13 cellular contexts compared by ENCODE assay signal in the genomic region with DNA sequence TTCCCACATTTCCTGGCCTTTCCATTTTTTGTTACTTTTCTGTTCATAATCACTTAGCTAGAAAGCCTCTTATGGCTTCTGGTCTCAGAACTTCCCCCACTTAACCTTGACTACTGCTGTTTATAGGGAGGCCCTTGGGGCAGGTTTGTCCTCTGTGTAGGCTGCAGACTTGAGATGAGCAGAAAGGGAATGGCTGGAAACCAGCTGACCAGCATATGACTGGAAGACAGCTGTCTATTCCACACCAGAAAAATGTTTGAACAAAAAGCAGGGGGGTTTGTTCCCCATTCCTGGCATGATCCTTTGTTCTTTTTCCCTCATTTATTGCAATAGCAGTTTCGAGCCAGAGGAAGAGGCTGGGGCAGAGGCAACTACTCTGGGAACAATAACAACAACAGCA. TPM values are rescaled to one million over a fixed set of nuclear protein-coding genes. Genes with fewer than 3 reads are reported as not detected.
DNase-seq lines count a peak whose midpoint lies in the region; ATAC-seq and TF ChIP-seq lines count a peak whose summit lies in the region.
"Had no signal": no experiment of that assay in that cellular context is flagged by ENCODE, and none has a peak within 500 bp of the region (broad histone marks: within the 10 kb centered on the region; RNA-seq: fewer than 3 reads in every experiment).

No MANE protein-coding gene starts in this region.

- intact Hi-C loops in dorsolateral prefrontal cortex (cut with DNase I), result loop anchor here in 1 of 2 donors (5.0 kb wide), 1 partner anchor 66 kb away; no protein-coding TSS in a partner anchor

- peaks cover 24% of the 10 kb centered on the region for H3K36me3 Mint-ChIP-seq in neural crest cell (ENCODE audit: low read depth)

- TF ChIP-seq CTCF in Peyer's patch (IDR thresholded peaks at IDR 0.05), result no peak
- TF ChIP-seq CTCF in dorsolateral prefrontal cortex (IDR thresholded peaks at IDR 0.05 in 54 of 56, conservative IDR thresholded peaks at IDR 0.05 in 2 of 56; ENCODE audit: low read depth in 1 of 56, partially characterized antibody in 56 of 56), result no peak
- TF ChIP-seq CTCF in neural crest cell (conservative IDR thresholded peaks at IDR 0.05), result no peak

- H3K4me1 Mint-ChIP-seq in neural crest cell, result peaks cover 18% of the 10 kb centered on the region

- H3K27me3 ChIP-seq in ACC112 (ENCODE audit: insufficient read depth, low read length) (no peaks in the 10 kb centered on the region), Peyer's patch (no peaks in the 10 kb centered on the region), dorsolateral prefrontal cortex (no peaks in the 10 kb centered on the region)
- H3K27me3 ChIP-seq: BE2C had no signal

- in situ Hi-C loops in G401 (cut with HindIII; ENCODE audit: low sequenced_read_pairs), result no loop called here

- H3K36me3 ChIP-seq in ACC112 (ENCODE audit: insufficient read depth, low read length), result peaks cover 22% of the 10 kb centered on the region
- peaks cover 0 to 70% (median 0%) of the 10 kb centered on the region in 3 donors for H3K36me3 ChIP-seq in Peyer's patch

- H3K27ac ChIP-seq in ACC112 (ENCODE audit: low read depth, low read length) (peak overlapping the region; percentile 87), Peyer's patch (peak overlapping the region in 3 of 4 donors; percentile 32 to 86 (median 62)), dorsolateral prefrontal cortex (peak overlapping the region in 41 of 59 donors; percentile 11 to 73 (median 47))

- no peaks in the 10 kb centered on the region for H3K27me3 Mint-ChIP-seq in neural crest cell (ENCODE audit: low read depth)

- ATAC-seq in HG02678 (IDR thresholded peaks at IDR 0.05; ENCODE audit: unreplicated experiment), result no peak

- no peak overlapping the region for H3K4me3 ChIP-seq in ACC112 (ENCODE audit: low read depth, low read length)
- H3K4me3 ChIP-seq in Peyer's patch, result no peak overlapping the region
- H3K4me3 ChIP-seq in dorsolateral prefrontal cortex, result no peak overlapping the region

- peak overlapping the region; percentile 94 for H3K27ac Mint-ChIP-seq in neural crest cell (ENCODE audit: unreplicated experiment)

- DNase-seq in Peyer's patch (no peak), dorsolateral prefrontal cortex (no peak), neural crest cell (ENCODE audit: low read depth, low spot score) (no peak), NCI-H1105 treated with DMSO at 0.1 percent for 48 hours (lab: John Stamatoyannopoulos, UW) (no peak), inferior parietal cortex (ENCODE audit: extremely low spot score) (no peak), G401 (ENCODE audit: low spot score) (no peak)
- DNase-seq: activated CD4-positive, alpha-beta T cell treated with anti-CD3 and anti-CD28 coated beads for 48 hours; activated gamma-delta T cell treated with Interleukin-2 at 50 U/mL for 16 hours; BE2C; DMS79; NCI-H345 had no signal

- no peak overlapping the region for H3K4me3 Mint-ChIP-seq in neural crest cell

- H3K9me3 Mint-ChIP-seq in neural crest cell, result no peaks in the 10 kb centered on the region

- H3K4me1 ChIP-seq in ACC112 (ENCODE audit: control insufficient read depth, insufficient read depth, low read length, unreplicated experiment), result peaks cover 24% of the 10 kb centered on the region
- H3K4me1 ChIP-seq in Peyer's patch, result peaks cover 3 to 21% (median 5%) of the 10 kb centered on the region in 4 donors
- H3K4me1 ChIP-seq: BE2C had no signal

- TF ChIP-seq POLR2A in Peyer's patch (IDR thresholded peaks at IDR 0.05), result no peak

- H3K79me2 ChIP-seq in ACC112 (ENCODE audit: control insufficient read depth, insufficient read depth, low read length, unreplicated experiment), result no peaks in the 10 kb centered on the region

- H2AFZ ChIP-seq in ACC112 (ENCODE audit: low read length, unreplicated experiment), result no peak overlapping the region

- H3K9me3 ChIP-seq in Peyer's patch, result no peaks in the 10 kb centered on the region
- H3K9me3 ChIP-seq: BE2C had no signal

RNA-seq across cellular contexts. Expression of a gene that starts 4.9 kb away (rescaled TPM):
- total RNA-seq in Peyer's patch, result 10 to 100 TPM; 20.6 to 75.9 (median 24.8) TPM
- total RNA-seq in dorsolateral prefrontal cortex, result 10 to 100 TPM in 119 of 120 experiments, 1 to 10 TPM in 1; 6.5 to 40.5 (median 21.0) TPM
- total RNA-seq in neural crest cell, result 5.4 and 5.9 TPM in 2 replicates
- total RNA-seq in G401 (2014; rRNA removed; shearing (Covaris generic)), result 1.9 and 4.1 TPM in 2 replicates

RNA-seq across cellular contexts. Expression of a gene that starts 22.2 kb away (rescaled TPM):
- total RNA-seq in Peyer's patch, result 10 to 100 TPM in 2 of 4 donors, 1 to 10 TPM in 2; 4.4 to 19.0 (median 11.4) TPM
- total RNA-seq in dorsolateral prefrontal cortex, result 10 to 100 TPM in 5 of 120 experiments, 1 to 10 TPM in 115; 1.4 to 21.5 (median 4.7) TPM
- total RNA-seq in neural crest cell, result 24.8 and 28.5 TPM in 2 replicates
- 46.3 and 91.0 TPM in 2 replicates for total RNA-seq in G401 (2014; rRNA removed; shearing (Covaris generic))
